22 cellular contexts compared by ENCODE assay signal in genomic region chr1:5725406-5725805, GRCh38.
A peak's percentile ranks its signal among the peaks of the same experiment; 100 is the strongest.
DNase-seq lines count a peak whose midpoint lies in the region; ATAC-seq, FAIRE-seq and TF ChIP-seq lines count a peak whose summit lies in the region.
"Had no signal": no experiment of that assay in that cellular context is flagged by ENCODE, and none has a peak within 500 bp of the region (broad histone marks: within the 10 kb centered on the region; RNA-seq: fewer than 3 reads in every experiment).

No MANE protein-coding gene starts in this region.

- H3K27ac Mint-ChIP-seq in neural crest cell (ENCODE audit: unreplicated experiment) = peak overlapping the region; percentile 80
- H3K27ac Mint-ChIP-seq: B cell; CD4-positive, alpha-beta memory T cell had no signal

- H3K27ac ChIP-seq in right atrium auricular region (no peak overlapping the region), upper lobe of right lung (no peak overlapping the region)
- H3K27ac ChIP-seq: KMS-11, SK-N-MC had no signal

- FAIRE-seq in bronchial epithelial cell (lab: Jason Lieb, UNC) = peak; percentile 66
- FAIRE-seq: GM12878, GM19239 had no signal

- H3K36me3 ChIP-seq in right atrium auricular region = no peaks in the 10 kb centered on the region
- H3K36me3 ChIP-seq in bronchial epithelial cell (ENCODE audit: control insufficient read depth, insufficient read depth, low read length) = no peaks in the 10 kb centered on the region
- H3K36me3 ChIP-seq in upper lobe of right lung = no peaks in the 10 kb centered on the region

- no peaks in the 10 kb centered on the region for H3K27me3 ChIP-seq in right atrium auricular region
- peaks cover 2% of the 10 kb centered on the region for H3K27me3 ChIP-seq in bronchial epithelial cell (ENCODE audit: control insufficient read depth, insufficient read depth, low read length)
- peaks cover 16% of the 10 kb centered on the region for H3K27me3 ChIP-seq in upper lobe of right lung

- H3K9me3 Mint-ChIP-seq in neural crest cell = no peaks in the 10 kb centered on the region

- H3K4me1 ChIP-seq in right atrium auricular region (peaks cover 0 to 7% of the 10 kb centered on the region in 2 donors), upper lobe of right lung (no peaks in the 10 kb centered on the region)

- TF ChIP-seq CTCF in right atrium auricular region (IDR thresholded peaks at IDR 0.05) = no peak
- TF ChIP-seq CTCF in bronchial epithelial cell (IDR thresholded peaks at IDR 0.05; ENCODE audit: insufficient read depth, low read length, severe bottlenecking) = no peak
- TF ChIP-seq CTCF in neural crest cell (conservative IDR thresholded peaks at IDR 0.05) = no peak
- TF ChIP-seq CTCF in upper lobe of right lung (IDR thresholded peaks at IDR 0.05) = no peak

- H3K27me3 Mint-ChIP-seq in neural crest cell (ENCODE audit: low read depth) = no peaks in the 10 kb centered on the region
- H3K27me3 Mint-ChIP-seq: B cell had no signal

- DNase-seq in Right ventricle myocardium superior (peak; percentile 32), right atrium auricular region (ENCODE audit: low spot score) (no peak), bronchial epithelial cell (ENCODE audit: low read depth) (no peak), neural crest cell (ENCODE audit: low read depth, low spot score) (no peak), upper lobe of right lung (peak; percentile 47), SHP77 treated with DMSO at 0.1 percent for 48 hours (lab: John Stamatoyannopoulos, UW) (no peak), islet precursor cell (no peak)
- DNase-seq: Calu3; CD4-positive, alpha-beta memory T cell; DMS53; EL; MV-4-11; NCI-H1694 treated with DMSO at 0.1 percent for 48 hours; NCI-H510A; NCI-H774; PC-3 had no signal

- H3K9me3 ChIP-seq in right atrium auricular region = no peaks in the 10 kb centered on the region
- H3K9me3 ChIP-seq in upper lobe of right lung = no peaks in the 10 kb centered on the region

- H3K36me3 Mint-ChIP-seq in neural crest cell (ENCODE audit: low read depth) = no peaks in the 10 kb centered on the region
- H3K36me3 Mint-ChIP-seq: CD4-positive, alpha-beta memory T cell had no signal

- ATAC-seq in Right ventricle myocardium superior (ENCODE audit: poor library complexity) (peak; percentile 55), upper lobe of right lung (no peak), GM21423 (IDR thresholded peaks at IDR 0.05; ENCODE audit: unreplicated experiment) (no peak)
- ATAC-seq: GM12878, PC-3 had no signal

- H3K4me1 Mint-ChIP-seq in neural crest cell = peaks cover 7% of the 10 kb centered on the region
- H3K4me1 Mint-ChIP-seq: B cell; CD4-positive, alpha-beta memory T cell had no signal

- intact Hi-C loops in Right ventricle myocardium superior (cut with DNase I) (no loop called here), upper lobe of right lung (cut with DNase I) (no loop called here)

- H3K4me3 ChIP-seq in right atrium auricular region (no peak overlapping the region), bronchial epithelial cell (ENCODE audit: low read depth, low read length) (no peak overlapping the region), upper lobe of right lung (no peak overlapping the region)
- H3K4me3 ChIP-seq: GM12878, SK-N-MC had no signal

- H3K4me3 Mint-ChIP-seq in neural crest cell = no peak overlapping the region
- H3K4me3 Mint-ChIP-seq: B cell; CD4-positive, alpha-beta memory T cell had no signal

Comparison
In these comparisons a context has a peak if more than half of its experiments do, and no peak if none do; other contexts are left out.
1. DNase-seq: peak in Right ventricle myocardium superior (single experiment) and upper lobe of right lung (single experiment); none in right atrium auricular region (single experiment), bronchial epithelial cell (single experiment), neural crest cell (single experiment), SHP77 treated with DMSO at 0.1 percent for 48 hours (single experiment) and islet precursor cell (single experiment).